ENCODE assay signal across 1 cellular context in the genomic region with DNA sequence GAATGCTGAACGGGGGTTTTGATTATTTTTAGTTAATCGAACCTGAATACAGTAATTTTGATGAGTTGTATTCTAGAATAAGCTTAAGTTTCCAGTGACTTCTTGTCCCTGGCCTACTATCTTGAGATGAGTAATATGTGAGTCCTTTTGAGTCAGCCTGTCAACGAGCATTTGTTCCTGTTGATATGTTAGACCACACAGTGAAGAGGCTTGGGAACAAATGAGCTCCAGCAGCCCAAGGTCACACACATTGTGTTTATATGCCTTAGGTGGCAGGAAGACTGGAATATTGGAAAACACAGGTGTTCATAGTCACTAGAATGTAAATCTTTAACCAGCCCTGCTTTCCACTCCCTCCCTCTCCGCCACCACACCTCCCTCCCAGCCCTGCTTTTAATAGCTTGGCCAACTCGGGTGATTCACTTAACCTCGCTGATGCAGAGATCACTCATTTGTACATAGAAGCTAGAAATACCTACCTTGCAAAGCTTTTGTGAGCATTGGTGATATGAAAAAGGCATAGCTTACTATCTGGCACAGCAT.
TF ChIP-seq lines count a peak whose summit lies in the region.

No MANE protein-coding gene starts in this region.

TF ChIP-seq in HepG2, 621 proteins besides CTCF, POLR2A, EP300 and RAD21 (continued from another document):
- TF ChIP-seq, protein P1, sequence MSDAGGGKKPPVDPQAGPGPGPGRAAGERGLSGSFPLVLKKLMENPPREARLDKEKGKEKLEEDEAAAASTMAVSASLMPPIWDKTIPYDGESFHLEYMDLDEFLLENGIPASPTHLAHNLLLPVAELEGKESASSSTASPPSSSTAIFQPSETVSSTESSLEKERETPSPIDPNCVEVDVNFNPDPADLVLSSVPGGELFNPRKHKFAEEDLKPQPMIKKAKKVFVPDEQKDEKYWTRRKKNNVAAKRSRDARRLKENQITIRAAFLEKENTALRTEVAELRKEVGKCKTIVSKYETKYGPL (CRISPR knock-in tag; IDR thresholded peaks at IDR 0.05) = no peak
- TF ChIP-seq ZNF891 (CRISPR knock-in tag; IDR thresholded peaks at IDR 0.05) (no peak), ZMAT3 (CRISPR knock-in tag; conservative IDR thresholded peaks at IDR 0.05) (peak; percentile 56; the same call in 1 of the 2 replicates), ZNF3 (CRISPR knock-in tag; IDR thresholded peaks at IDR 0.05) (0 out of 2 replicates have a peak, but pooled peaks have one; percentile 45), ZNF124 (CRISPR knock-in tag; IDR thresholded peaks at IDR 0.05) (no peak), ZBTB20 (CRISPR knock-in tag; IDR thresholded peaks at IDR 0.05; ENCODE audit: borderline replicate concordance, low read depth) (peak; percentile 78; the same call in 1 of the 2 replicates), ZBTB43 (CRISPR knock-in tag; conservative IDR thresholded peaks at IDR 0.05) (peak; percentile 64; the same call in 1 of the 2 replicates), ZNF33B (CRISPR knock-in tag; IDR thresholded peaks at IDR 0.05) (0 out of 2 replicates have a peak, but pooled peaks have one; percentile 44), JDP2 (CRISPR knock-in tag; IDR thresholded peaks at IDR 0.05; ENCODE audit: borderline replicate concordance) (no peak), ELF3 (CRISPR knock-in tag; IDR thresholded peaks at IDR 0.05) (peak; percentile 87), MXI1 (IDR thresholded peaks at IDR 0.05; ENCODE audit: borderline replicate concordance, low read depth, low read length) (peak; percentile 70; the same call in 1 of the 3 replicates), TRIM22 (IDR thresholded peaks at IDR 0.05) (no peak), TEAD3 (CRISPR knock-in tag; optimal IDR thresholded peaks at IDR 0.05; ENCODE audit: borderline replicate concordance) (peak; percentile 89), ZNF143 (CRISPR knock-in tag; IDR thresholded peaks at IDR 0.05) (no peak), ZFP37 (CRISPR knock-in tag; IDR thresholded peaks at IDR 0.05; ENCODE audit: borderline replicate concordance) (0 out of 2 replicates have a peak, but pooled peaks have one; percentile 41), ZMYM3 (CRISPR knock-in tag; IDR thresholded peaks at IDR 0.05) (peak; percentile 59; the same call in 1 of the 2 replicates), HMGXB4 (CRISPR knock-in tag; IDR thresholded peaks at IDR 0.05; ENCODE audit: borderline replicate concordance in 1 of 2, low read depth in 1 of 2) (peak; percentile 54 to 60; a peak in 2 of 4 replicates), ZFP1 (CRISPR knock-in tag; IDR thresholded peaks at IDR 0.05) (peak; percentile 30; the same call in 1 of the 2 replicates), ZNF761 (CRISPR knock-in tag; conservative IDR thresholded peaks at IDR 0.05) (peak; percentile 53; the same call in 1 of the 2 replicates), SNAPC2 (CRISPR knock-in tag; IDR thresholded peaks at IDR 0.05) (0 out of 2 replicates have a peak, but pooled peaks have one; percentile 25), RXRA (CRISPR knock-in tag; IDR thresholded peaks at IDR 0.05) (peak; percentile 27; the same call in 1 of the 2 replicates), KMT2B (CRISPR knock-in tag; IDR thresholded peaks at IDR 0.05) (peak; percentile 55; the same call in 1 of the 2 replicates), MLX (CRISPR knock-in tag; IDR thresholded peaks at IDR 0.05) (peak; percentile 74), MIER3 (CRISPR knock-in tag; IDR thresholded peaks at IDR 0.05; ENCODE audit: borderline replicate concordance) (peak; percentile 84; the same call in 1 of the 2 replicates), ZFY (CRISPR knock-in tag; IDR thresholded peaks at IDR 0.05) (peak; percentile 27; the same call in 1 of the 2 replicates), CENPBD1 (CRISPR knock-in tag; IDR thresholded peaks at IDR 0.05; ENCODE audit: borderline replicate concordance, low read depth) (no peak), TBX3 (IDR thresholded peaks at IDR 0.05; ENCODE audit: borderline replicate concordance) (peak; percentile 75; the same call in 1 of the 2 replicates), KLF16 (CRISPR knock-in tag; IDR thresholded peaks at IDR 0.05) (peak in 1 of 2 experiments; percentile 87; a peak in 1 of 4 replicates), SOX5 (CRISPR knock-in tag; IDR thresholded peaks at IDR 0.05; ENCODE audit: borderline replicate concordance) (peak; percentile 97), BCL6 (CRISPR knock-in tag; IDR thresholded peaks at IDR 0.05) (peak; percentile 76), DMAP1 (CRISPR knock-in tag; IDR thresholded peaks at IDR 0.05) (0 out of 2 replicates have a peak, but pooled peaks have one; percentile 31), KAT7 (CRISPR knock-in tag; IDR thresholded peaks at IDR 0.05; ENCODE audit: borderline replicate concordance) (peak; percentile 67), DNMT1 (CRISPR knock-in tag; IDR thresholded peaks at IDR 0.05) (no peak), HOXA3 (CRISPR knock-in tag; IDR thresholded peaks at IDR 0.05) (peak; percentile 68), CBX5 (CRISPR knock-in tag; IDR thresholded peaks at IDR 0.05; ENCODE audit: borderline replicate concordance) (peak; percentile 77; the same call in 1 of the 2 replicates)
- TF ChIP-seq, protein P2, sequence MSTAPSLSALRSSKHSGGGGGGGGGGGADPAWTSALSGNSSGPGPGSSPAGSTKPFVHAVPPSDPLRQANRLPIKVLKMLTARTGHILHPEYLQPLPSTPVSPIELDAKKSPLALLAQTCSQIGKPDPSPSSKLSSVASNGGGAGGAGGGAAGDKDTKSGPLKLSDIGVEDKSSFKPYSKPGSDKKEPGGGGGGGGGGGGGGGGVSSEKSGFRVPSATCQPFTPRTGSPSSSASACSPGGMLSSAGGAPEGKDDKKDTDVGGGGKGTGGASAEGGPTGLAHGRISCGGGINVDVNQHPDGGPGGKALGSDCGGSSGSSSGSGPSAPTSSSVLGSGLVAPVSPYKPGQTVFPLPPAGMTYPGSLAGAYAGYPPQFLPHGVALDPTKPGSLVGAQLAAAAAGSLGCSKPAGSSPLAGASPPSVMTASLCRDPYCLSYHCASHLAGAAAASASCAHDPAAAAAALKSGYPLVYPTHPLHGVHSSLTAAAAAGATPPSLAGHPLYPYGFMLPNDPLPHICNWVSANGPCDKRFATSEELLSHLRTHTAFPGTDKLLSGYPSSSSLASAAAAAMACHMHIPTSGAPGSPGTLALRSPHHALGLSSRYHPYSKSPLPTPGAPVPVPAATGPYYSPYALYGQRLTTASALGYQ (CRISPR knock-in tag; IDR thresholded peaks at IDR 0.05) = peak; percentile 43; the same call in 1 of the 2 replicates
- TF ChIP-seq, protein P3, sequence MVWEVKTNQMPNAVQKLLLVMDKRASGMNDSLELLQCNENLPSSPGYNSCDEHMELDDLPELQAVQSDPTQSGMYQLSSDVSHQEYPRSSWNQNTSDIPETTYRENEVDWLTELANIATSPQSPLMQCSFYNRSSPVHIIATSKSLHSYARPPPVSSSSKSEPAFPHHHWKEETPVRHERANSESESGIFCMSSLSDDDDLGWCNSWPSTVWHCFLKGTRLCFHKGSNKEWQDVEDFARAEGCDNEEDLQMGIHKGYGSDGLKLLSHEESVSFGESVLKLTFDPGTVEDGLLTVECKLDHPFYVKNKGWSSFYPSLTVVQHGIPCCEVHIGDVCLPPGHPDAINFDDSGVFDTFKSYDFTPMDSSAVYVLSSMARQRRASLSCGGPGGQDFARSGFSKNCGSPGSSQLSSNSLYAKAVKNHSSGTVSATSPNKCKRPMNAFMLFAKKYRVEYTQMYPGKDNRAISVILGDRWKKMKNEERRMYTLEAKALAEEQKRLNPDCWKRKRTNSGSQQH (CRISPR knock-in tag; IDR thresholded peaks at IDR 0.05; ENCODE audit: low read depth) = 0 out of 2 replicates have a peak, but pooled peaks have one; percentile 59
